Comparison of ENCODE assay signal across 10 cellular contexts in genomic region chr12:2179953-2180736, GRCh38.
A peak's percentile ranks its signal among the peaks of the same experiment; 100 is the strongest.
DNase-seq lines count a peak whose midpoint lies in the region; ATAC-seq and TF ChIP-seq lines count a peak whose summit lies in the region.
"Had no signal": no experiment of that assay in that cellular context is flagged by ENCODE, and none has a peak within 500 bp of the region (broad histone marks: within the 10 kb centered on the region; RNA-seq: fewer than 3 reads in every experiment).

No MANE protein-coding gene starts in this region.

- no peak for TF ChIP-seq POLR2A in spleen (IDR thresholded peaks at IDR 0.05)

- TF ChIP-seq CTCF in spleen (IDR thresholded peaks at IDR 0.05 in 8 of 11, conservative IDR thresholded peaks at IDR 0.05 in 3 of 11): no peak

- WGBS in spleen, 5 donors: 87 to 93% (median 89%) methylated on average over 9 of the region's 9 CpGs

- H3K27me3 ChIP-seq in spleen (replicated peaks in 1 of 7): no peaks in the 10 kb centered on the region
- H3K27me3 ChIP-seq: tibial nerve had no signal

- H3K9me3 ChIP-seq in spleen: no peaks in the 10 kb centered on the region
- H3K9me3 ChIP-seq: tibial nerve had no signal

- peaks cover 0 to 13% (median 0%) of the 10 kb centered on the region in 6 donors for H3K4me1 ChIP-seq in spleen

- ATAC-seq in GM18502 (IDR thresholded peaks at IDR 0.05; ENCODE audit: poor library complexity, unreplicated experiment): no peak
- ATAC-seq: GM12878 had no signal

- intact Hi-C loops in spleen (cut with DNase I; ENCODE audit: low total_unique reads): no loop called here

- H3K27ac ChIP-seq in spleen: peak overlapping the region in 5 of 8 donors; percentile 1 to 45 (median 34)

- H3K36me3 ChIP-seq in spleen: no peaks in the 10 kb centered on the region
- H3K36me3 ChIP-seq: tibial nerve had no signal

- peak; percentile 36 for DNase-seq in GOT3 (lab: John Stamatoyannopoulos, UW)
- DNase-seq in brain pericyte (ENCODE audit: low read depth, low spot score): peak; percentile 49
- peak; percentile 77 for DNase-seq in islet precursor cell
- DNase-seq in spleen: no peak
- DNase-seq in activated naive CD4-positive, alpha-beta T cell treated with anti-CD3 and anti-CD28 coated beads, Interleukin-2, amount 50 U/mL, for 16 hours: no peak
- DNase-seq in NOMO-1 treated with dmso at 0.1 percent for 144 hours (lab: John Stamatoyannopoulos, UW; ENCODE audit: unreplicated experiment): no peak
- no peak for DNase-seq in activated CD4-positive, alpha-beta T cell treated with anti-CD3 and anti-CD28 coated beads, Interleukin-2, amount 50 U/mL, for 4 hours

- no peak overlapping the region for H3K4me3 ChIP-seq in spleen
- H3K4me3 ChIP-seq: GM12878, tibial nerve had no signal

Comparison
In these comparisons a context has a peak if more than half of its experiments do, and no peak if none do; other contexts are left out.
1. DNase-seq: peak in GOT3 (single experiment), brain pericyte (single experiment) and islet precursor cell (single experiment); none in spleen (single experiment), activated naive CD4-positive, alpha-beta T cell treated with anti-CD3 and anti-CD28 coated beads, Interleukin-2, amount 50 U/mL, for 16 hours (single experiment), NOMO-1 treated with dmso at 0.1 percent for 144 hours (single experiment) and activated CD4-positive, alpha-beta T cell treated with anti-CD3 and anti-CD28 coated beads, Interleukin-2, amount 50 U/mL, for 4 hours (0 of 2).